In genomic region chr10:93342346-93342745, GRCh38 we compare ENCODE assay signal across 33 cellular contexts.
"Had no signal": no experiment of that assay in that cellular context is flagged by ENCODE, and none has a peak within 500 bp of the region (broad histone marks: within the 10 kb centered on the region; RNA-seq: fewer than 3 reads in every experiment).

No MANE protein-coding gene starts in this region.

- H3K4me2 ChIP-seq: hepatocyte had no signal

- DNase-seq: activated CD4-positive, alpha-beta memory T cell treated with anti-CD3 and anti-CD28 coated beads for 36 hours; activated CD4-positive, alpha-beta T cell treated with anti-CD3 and anti-CD28 coated beads for 48 hours; activated CD8-positive, alpha-beta memory T cell treated with anti-CD3 and anti-CD28 coated beads, Interleukin-2, amount 50 U/mL, for 4 hours; activated effector memory CD4-positive, alpha-beta T cell treated with anti-CD3 and anti-CD28 coated beads, Interleukin-2, amount 50 U/mL, for 16 hours; activated naive CD4-positive, alpha-beta T cell treated with anti-CD3 and anti-CD28 coated beads for 36 hours; activated naive CD8-positive, alpha-beta T cell treated with anti-CD3 and anti-CD28 coated beads, Interleukin-2, amount 10 ng/mL, durations not matched to agents 7 days and 5 days; activated T-cell treated with anti-CD3 and anti-CD28 coated beads, Interleukin-2, amount 50 U/mL, for 1 hour; amygdala; central memory CD4-positive, alpha-beta T cell; dermis blood vessel endothelial cell; effector CD8-positive, alpha-beta T cell; left cardiac atrium; left ventricle myocardium superior; naive B cell; nephron progenitor cell; pancreas; retina; stimulated activated CD4-positive, alpha-beta T cell treated with anti-CD3 and anti-CD28 coated beads, Interleukin-15, amount 100 ng/mL, for 24 hours; stimulated activated CD4-positive, alpha-beta T cell treated with anti-CD3 and anti-CD28 coated beads, Interleukin-2, amount 100 ng/mL, for 24 hours; stimulated activated naive B cell treated with anti-CD40 and anti-IgM and Interleukin-4, amounts not matched to agents 10 μg/mL and 1 μg/mL and 100 μg/mL, for 72 hours; stomach; thyroid gland; upper lobe of left lung; WERI-Rb-1 had no signal

- H3K4me3 ChIP-seq: gastroesophageal sphincter, hepatocyte, pancreas, prostate gland, stomach, thyroid gland, upper lobe of left lung, vagina had no signal

- H3K27ac ChIP-seq: gastroesophageal sphincter, hepatocyte, neutrophil, pancreas, prostate gland, stomach, thyroid gland, upper lobe of left lung, vagina, WERI-Rb-1 had no signal

- H3K4me1 ChIP-seq: gastroesophageal sphincter, pancreas, prostate gland, stomach, thyroid gland, upper lobe of left lung, vagina had no signal

- H3K9me3 ChIP-seq: gastroesophageal sphincter, neutrophil, pancreas, prostate gland, stomach, thyroid gland, upper lobe of left lung, vagina had no signal

- ATAC-seq: activated CD4-positive, CD25-positive, alpha-beta regulatory T cell treated with anti-CD3 and anti-CD28 coated beads, Interleukin-2, amount 50 U/mL, for 24 hours; gastroesophageal sphincter; left cardiac atrium; left ventricle myocardium superior; pancreas; stimulated activated naive B cell treated with anti-CD40 and anti-IgM and Interleukin-4, amounts not matched to agents 10 μg/mL and 1 μg/mL and 100 μg/mL, for 72 hours had no signal

- H3K27me3 ChIP-seq: gastroesophageal sphincter, hepatocyte, neutrophil, pancreas, stomach, thyroid gland, upper lobe of left lung, vagina had no signal

- H3K36me3 ChIP-seq: neutrophil, pancreas, WERI-Rb-1 had no signal

- H2AFZ ChIP-seq: hepatocyte had no signal

- FAIRE-seq: colon, endometrium, keratinocyte, pancreas had no signal
